ENCODE assay signal across 1 cellular context in the genomic region with DNA sequence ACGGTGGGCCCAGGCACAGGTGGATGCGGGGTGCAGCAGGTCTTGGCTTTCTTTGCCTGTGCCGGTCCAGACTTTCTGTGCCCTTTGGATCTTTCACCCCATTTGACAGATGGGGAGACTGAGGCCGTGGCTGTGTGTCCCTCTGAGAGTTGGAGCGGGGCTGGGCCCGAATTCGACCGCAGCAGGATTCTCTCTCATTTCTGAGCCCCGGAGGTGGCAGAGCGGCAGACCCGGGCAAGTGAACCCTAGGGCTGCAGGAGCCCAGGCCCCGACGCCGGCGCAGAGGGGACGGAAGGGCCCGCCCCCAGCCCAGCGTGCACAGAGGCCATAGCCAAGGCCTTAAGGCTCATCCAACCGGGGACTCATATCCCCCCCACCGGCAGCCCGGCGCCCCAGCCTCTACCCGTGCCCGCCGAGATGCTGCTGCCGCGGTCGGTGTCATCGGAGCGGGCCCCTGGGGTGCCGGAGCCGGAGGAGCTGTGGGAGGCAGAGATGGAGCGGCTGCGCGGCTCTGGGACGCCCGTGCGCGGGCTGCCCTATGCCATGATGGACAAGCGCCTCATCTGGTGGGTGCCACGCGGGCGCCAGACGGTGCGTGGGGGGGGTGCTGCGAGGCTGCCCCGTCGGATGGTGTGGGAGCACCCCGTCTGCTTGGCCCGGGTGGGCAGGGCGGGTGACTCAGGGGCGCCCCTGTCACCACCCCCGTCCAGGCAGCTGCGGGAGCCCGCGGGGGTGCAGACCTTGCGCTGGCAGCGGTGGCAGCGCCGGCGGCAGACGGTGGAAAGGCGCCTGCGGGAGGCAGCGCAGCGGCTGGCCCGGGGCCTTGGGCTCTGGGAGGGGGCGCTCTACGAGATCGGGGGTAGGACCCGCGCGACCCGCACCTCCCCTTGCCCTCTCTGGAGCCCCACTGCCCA.
TF ChIP-seq lines count a peak whose summit lies in the region.

No MANE protein-coding gene starts in this region.

TF ChIP-seq in H1, 55 proteins besides CTCF, POLR2A, EP300 and RAD21:
- TF ChIP-seq KDM1A (IDR thresholded peaks at IDR 0.05; ENCODE audit: borderline replicate concordance, low read length) (peak; percentile 65; the same call in 1 of the 2 replicates), HDAC6 (IDR thresholded peaks at IDR 0.05; ENCODE audit: low read depth, low read length) (no peak), KDM4A (IDR thresholded peaks at IDR 0.05; ENCODE audit: low read depth, low read length, severe bottlenecking) (peak; percentile 48), TCF12 (IDR thresholded peaks at IDR 0.05; ENCODE audit: low read depth, low read length) (no peak)
TF ChIP-seq in H1: peak in this region for 2.
